ENCODE assay signal across 1 cellular context in the genomic region with DNA sequence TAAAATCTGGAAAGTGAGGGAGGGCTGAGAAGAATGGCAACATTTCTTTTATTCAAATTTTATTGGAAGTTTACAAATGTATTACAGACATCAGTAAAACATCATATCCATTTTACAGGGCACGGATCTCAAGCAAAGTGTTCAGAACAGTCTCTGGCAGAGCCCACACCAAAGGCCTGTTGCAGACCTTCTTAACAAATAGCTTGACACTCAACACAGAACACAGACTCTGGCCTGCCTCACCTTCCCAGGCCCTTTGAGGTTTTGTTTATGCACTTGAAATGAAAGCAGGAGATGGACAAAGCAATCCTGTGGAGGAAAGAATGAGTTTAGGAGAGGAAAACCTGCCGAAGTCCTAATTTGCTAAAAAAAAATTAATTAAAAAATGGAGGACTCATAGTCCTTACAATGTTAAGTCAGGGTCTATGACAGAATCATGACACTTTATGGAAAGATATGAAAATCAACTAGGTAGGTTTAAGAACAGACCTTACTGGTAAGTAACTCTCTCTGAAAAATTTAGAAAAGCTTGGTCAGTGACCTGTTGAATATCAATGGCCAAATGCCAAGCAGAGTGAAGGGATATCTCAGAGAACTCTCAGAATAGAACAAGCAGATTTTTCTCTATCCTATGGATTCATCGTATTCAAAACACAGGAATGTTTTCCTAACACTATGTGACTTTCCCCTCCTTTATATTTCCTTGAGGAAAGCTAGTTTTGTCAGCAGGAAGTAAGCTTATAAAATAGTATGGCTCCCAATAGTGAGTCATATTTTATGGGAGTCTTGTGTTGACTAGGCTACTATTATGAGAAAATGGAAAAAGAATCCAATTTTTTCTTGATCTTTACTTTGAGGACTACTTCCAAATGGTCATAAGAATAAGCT.
TF ChIP-seq lines count a peak whose summit lies in the region.

No MANE protein-coding gene starts in this region.

TF ChIP-seq in H1, 55 proteins besides CTCF, POLR2A, EP300 and RAD21 (continued from another document):
- no peak for TF ChIP-seq SUZ12 (IDR thresholded peaks at IDR 0.05; ENCODE audit: low read length)
- no peak for TF ChIP-seq NANOG (IDR thresholded peaks at IDR 0.05; ENCODE audit: insufficient read depth, low read depth, low read length, poor library complexity, severe bottlenecking)
- TF ChIP-seq HDAC6 (IDR thresholded peaks at IDR 0.05; ENCODE audit: low read depth, low read length): no peak
- TF ChIP-seq, protein P1, sequence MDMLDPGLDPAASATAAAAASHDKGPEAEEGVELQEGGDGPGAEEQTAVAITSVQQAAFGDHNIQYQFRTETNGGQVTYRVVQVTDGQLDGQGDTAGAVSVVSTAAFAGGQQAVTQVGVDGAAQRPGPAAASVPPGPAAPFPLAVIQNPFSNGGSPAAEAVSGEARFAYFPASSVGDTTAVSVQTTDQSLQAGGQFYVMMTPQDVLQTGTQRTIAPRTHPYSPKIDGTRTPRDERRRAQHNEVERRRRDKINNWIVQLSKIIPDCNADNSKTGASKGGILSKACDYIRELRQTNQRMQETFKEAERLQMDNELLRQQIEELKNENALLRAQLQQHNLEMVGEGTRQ (IDR thresholded peaks at IDR 0.05; ENCODE audit: low read length): no peak
- TF ChIP-seq TBP (IDR thresholded peaks at IDR 0.05; ENCODE audit: low read depth, low read length): no peak
